In the genomic region with DNA sequence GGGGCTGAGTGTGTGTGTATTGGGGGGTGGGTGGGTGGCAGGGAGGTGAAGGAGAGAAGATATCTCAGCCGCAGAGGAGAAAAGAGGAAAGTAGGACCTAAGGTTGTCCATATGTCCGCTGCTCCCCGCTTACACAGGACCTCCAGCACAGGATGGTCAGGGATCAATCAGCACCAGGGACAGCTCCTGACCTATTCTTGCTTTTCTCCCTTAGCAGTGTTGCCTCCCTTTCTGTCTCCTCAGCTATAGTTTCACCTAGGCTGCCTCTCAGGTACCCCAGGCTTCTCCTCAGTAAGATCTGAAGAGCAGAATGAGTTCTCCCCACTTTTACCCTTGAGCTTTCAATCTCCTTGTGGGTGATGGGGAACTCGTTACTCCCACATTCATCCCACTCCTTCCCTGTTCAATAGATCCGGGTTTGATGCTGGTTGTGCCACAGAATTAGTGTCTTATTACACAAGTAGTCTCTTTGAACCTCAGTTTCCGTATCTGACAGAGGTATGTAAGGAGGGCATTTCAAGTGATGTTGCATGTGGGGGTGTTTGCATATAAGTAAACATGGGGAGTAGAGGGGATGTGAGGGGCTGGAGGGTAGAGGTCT, we compare ENCODE assay signal across 1 cellular context.
A peak's percentile ranks its signal among the peaks of the same experiment; 100 is the strongest.
TF ChIP-seq lines count a peak whose summit lies in the region.

No MANE protein-coding gene starts in this region.

TF ChIP-seq in K562, 482 proteins besides CTCF, POLR2A, EP300 and RAD21 (continued from another document and continues in another):
- TF ChIP-seq BCL6 (CRISPR knock-in tag; IDR thresholded peaks at IDR 0.05), result no peak
- no peak for TF ChIP-seq FOXJ2 (tag; IDR thresholded peaks at IDR 0.05)
- peak; percentile 66; the same call in 1 of the 2 replicates for TF ChIP-seq GABPB1 (CRISPR knock-in tag; IDR thresholded peaks at IDR 0.05)
- TF ChIP-seq ZNF124 (CRISPR knock-in tag; IDR thresholded peaks at IDR 0.05), result no peak
- TF ChIP-seq, protein P1, sequence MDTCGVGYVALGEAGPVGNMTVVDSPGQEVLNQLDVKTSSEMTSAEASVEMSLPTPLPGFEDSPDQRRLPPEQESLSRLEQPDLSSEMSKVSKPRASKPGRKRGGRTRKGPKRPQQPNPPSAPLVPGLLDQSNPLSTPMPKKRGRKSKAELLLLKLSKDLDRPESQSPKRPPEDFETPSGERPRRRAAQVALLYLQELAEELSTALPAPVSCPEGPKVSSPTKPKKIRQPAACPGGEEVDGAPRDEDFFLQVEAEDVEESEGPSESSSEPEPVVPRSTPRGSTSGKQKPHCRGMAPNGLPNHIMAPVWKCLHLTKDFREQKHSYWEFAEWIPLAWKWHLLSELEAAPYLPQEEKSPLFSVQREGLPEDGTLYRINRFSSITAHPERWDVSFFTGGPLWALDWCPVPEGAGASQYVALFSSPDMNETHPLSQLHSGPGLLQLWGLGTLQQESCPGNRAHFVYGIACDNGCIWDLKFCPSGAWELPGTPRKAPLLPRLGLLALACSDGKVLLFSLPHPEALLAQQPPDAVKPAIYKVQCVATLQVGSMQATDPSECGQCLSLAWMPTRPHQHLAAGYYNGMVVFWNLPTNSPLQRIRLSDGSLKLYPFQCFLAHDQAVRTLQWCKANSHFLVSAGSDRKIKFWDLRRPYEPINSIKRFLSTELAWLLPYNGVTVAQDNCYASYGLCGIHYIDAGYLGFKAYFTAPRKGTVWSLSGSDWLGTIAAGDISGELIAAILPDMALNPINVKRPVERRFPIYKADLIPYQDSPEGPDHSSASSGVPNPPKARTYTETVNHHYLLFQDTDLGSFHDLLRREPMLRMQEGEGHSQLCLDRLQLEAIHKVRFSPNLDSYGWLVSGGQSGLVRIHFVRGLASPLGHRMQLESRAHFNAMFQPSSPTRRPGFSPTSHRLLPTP (IDR thresholded peaks at IDR 0.05; ENCODE audit: borderline replicate concordance, extremely low read depth, insufficient read length), result no peak
- peak; percentile 56 for TF ChIP-seq ZNF263 (CRISPR knock-in tag; IDR thresholded peaks at IDR 0.05; ENCODE audit: borderline replicate concordance)
- TF ChIP-seq ZNF175 (CRISPR knock-in tag; IDR thresholded peaks at IDR 0.05; ENCODE audit: low read depth), result no peak
- no peak for TF ChIP-seq ZNF707 (CRISPR knock-in tag; conservative IDR thresholded peaks at IDR 0.05)
- no peak for TF ChIP-seq ZNF76 (CRISPR knock-in tag; IDR thresholded peaks at IDR 0.05; ENCODE audit: borderline replicate concordance)
- no peak for TF ChIP-seq NR3C1 (CRISPR knock-in tag; IDR thresholded peaks at IDR 0.05)
- TF ChIP-seq ESRRA (IDR thresholded peaks at IDR 0.05; ENCODE audit: borderline replicate concordance, low read depth), result no peak
- TF ChIP-seq, protein P2, sequence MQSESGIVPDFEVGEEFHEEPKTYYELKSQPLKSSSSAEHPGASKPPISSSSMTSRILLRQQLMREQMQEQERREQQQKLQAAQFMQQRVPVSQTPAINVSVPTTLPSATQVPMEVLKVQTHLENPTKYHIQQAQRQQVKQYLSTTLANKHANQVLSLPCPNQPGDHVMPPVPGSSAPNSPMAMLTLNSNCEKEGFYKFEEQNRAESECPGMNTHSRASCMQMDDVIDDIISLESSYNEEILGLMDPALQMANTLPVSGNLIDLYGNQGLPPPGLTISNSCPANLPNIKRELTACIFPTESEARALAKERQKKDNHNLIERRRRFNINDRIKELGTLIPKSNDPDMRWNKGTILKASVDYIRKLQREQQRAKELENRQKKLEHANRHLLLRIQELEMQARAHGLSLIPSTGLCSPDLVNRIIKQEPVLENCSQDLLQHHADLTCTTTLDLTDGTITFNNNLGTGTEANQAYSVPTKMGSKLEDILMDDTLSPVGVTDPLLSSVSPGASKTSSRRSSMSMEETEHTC (IDR thresholded peaks at IDR 0.05), result no peak
- TF ChIP-seq, protein P3, sequence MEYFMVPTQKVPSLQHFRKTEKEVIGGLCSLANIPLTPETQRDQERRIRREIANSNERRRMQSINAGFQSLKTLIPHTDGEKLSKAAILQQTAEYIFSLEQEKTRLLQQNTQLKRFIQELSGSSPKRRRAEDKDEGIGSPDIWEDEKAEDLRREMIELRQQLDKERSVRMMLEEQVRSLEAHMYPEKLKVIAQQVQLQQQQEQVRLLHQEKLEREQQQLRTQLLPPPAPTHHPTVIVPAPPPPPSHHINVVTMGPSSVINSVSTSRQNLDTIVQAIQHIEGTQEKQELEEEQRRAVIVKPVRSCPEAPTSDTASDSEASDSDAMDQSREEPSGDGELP (CRISPR knock-in tag; IDR thresholded peaks at IDR 0.05; ENCODE audit: borderline replicate concordance), result no peak
- TF ChIP-seq, protein P4, sequence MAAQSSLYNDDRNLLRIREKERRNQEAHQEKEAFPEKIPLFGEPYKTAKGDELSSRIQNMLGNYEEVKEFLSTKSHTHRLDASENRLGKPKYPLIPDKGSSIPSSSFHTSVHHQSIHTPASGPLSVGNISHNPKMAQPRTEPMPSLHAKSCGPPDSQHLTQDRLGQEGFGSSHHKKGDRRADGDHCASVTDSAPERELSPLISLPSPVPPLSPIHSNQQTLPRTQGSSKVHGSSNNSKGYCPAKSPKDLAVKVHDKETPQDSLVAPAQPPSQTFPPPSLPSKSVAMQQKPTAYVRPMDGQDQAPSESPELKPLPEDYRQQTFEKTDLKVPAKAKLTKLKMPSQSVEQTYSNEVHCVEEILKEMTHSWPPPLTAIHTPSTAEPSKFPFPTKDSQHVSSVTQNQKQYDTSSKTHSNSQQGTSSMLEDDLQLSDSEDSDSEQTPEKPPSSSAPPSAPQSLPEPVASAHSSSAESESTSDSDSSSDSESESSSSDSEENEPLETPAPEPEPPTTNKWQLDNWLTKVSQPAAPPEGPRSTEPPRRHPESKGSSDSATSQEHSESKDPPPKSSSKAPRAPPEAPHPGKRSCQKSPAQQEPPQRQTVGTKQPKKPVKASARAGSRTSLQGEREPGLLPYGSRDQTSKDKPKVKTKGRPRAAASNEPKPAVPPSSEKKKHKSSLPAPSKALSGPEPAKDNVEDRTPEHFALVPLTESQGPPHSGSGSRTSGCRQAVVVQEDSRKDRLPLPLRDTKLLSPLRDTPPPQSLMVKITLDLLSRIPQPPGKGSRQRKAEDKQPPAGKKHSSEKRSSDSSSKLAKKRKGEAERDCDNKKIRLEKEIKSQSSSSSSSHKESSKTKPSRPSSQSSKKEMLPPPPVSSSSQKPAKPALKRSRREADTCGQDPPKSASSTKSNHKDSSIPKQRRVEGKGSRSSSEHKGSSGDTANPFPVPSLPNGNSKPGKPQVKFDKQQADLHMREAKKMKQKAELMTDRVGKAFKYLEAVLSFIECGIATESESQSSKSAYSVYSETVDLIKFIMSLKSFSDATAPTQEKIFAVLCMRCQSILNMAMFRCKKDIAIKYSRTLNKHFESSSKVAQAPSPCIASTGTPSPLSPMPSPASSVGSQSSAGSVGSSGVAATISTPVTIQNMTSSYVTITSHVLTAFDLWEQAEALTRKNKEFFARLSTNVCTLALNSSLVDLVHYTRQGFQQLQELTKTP (IDR thresholded peaks at IDR 0.05; ENCODE audit: low read depth in 1 of 2, partially characterized antibody in 2 of 2), result peak in 1 of 2 experiments; percentile 95
- TF ChIP-seq NFIC (IDR thresholded peaks at IDR 0.05), result no peak
- TF ChIP-seq, protein P5, sequence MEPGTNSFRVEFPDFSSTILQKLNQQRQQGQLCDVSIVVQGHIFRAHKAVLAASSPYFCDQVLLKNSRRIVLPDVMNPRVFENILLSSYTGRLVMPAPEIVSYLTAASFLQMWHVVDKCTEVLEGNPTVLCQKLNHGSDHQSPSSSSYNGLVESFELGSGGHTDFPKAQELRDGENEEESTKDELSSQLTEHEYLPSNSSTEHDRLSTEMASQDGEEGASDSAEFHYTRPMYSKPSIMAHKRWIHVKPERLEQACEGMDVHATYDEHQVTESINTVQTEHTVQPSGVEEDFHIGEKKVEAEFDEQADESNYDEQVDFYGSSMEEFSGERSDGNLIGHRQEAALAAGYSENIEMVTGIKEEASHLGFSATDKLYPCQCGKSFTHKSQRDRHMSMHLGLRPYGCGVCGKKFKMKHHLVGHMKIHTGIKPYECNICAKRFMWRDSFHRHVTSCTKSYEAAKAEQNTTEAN (CRISPR knock-in tag; IDR thresholded peaks at IDR 0.05), result no peak
- TF ChIP-seq DMBX1 (CRISPR knock-in tag; IDR thresholded peaks at IDR 0.05; ENCODE audit: borderline replicate concordance), result peak; percentile 63; the same call in 1 of the 2 replicates
- no peak for TF ChIP-seq CBFA2T2 (conservative IDR thresholded peaks at IDR 0.05)
- TF ChIP-seq, protein P6, sequence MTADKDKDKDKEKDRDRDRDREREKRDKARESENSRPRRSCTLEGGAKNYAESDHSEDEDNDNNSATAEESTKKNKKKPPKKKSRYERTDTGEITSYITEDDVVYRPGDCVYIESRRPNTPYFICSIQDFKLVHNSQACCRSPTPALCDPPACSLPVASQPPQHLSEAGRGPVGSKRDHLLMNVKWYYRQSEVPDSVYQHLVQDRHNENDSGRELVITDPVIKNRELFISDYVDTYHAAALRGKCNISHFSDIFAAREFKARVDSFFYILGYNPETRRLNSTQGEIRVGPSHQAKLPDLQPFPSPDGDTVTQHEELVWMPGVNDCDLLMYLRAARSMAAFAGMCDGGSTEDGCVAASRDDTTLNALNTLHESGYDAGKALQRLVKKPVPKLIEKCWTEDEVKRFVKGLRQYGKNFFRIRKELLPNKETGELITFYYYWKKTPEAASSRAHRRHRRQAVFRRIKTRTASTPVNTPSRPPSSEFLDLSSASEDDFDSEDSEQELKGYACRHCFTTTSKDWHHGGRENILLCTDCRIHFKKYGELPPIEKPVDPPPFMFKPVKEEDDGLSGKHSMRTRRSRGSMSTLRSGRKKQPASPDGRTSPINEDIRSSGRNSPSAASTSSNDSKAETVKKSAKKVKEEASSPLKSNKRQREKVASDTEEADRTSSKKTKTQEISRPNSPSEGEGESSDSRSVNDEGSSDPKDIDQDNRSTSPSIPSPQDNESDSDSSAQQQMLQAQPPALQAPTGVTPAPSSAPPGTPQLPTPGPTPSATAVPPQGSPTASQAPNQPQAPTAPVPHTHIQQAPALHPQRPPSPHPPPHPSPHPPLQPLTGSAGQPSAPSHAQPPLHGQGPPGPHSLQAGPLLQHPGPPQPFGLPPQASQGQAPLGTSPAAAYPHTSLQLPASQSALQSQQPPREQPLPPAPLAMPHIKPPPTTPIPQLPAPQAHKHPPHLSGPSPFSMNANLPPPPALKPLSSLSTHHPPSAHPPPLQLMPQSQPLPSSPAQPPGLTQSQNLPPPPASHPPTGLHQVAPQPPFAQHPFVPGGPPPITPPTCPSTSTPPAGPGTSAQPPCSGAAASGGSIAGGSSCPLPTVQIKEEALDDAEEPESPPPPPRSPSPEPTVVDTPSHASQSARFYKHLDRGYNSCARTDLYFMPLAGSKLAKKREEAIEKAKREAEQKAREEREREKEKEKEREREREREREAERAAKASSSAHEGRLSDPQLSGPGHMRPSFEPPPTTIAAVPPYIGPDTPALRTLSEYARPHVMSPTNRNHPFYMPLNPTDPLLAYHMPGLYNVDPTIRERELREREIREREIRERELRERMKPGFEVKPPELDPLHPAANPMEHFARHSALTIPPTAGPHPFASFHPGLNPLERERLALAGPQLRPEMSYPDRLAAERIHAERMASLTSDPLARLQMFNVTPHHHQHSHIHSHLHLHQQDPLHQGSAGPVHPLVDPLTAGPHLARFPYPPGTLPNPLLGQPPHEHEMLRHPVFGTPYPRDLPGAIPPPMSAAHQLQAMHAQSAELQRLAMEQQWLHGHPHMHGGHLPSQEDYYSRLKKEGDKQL (CRISPR knock-in tag; IDR thresholded peaks at IDR 0.05; ENCODE audit: borderline replicate concordance), result no peak
- TF ChIP-seq, protein P7, sequence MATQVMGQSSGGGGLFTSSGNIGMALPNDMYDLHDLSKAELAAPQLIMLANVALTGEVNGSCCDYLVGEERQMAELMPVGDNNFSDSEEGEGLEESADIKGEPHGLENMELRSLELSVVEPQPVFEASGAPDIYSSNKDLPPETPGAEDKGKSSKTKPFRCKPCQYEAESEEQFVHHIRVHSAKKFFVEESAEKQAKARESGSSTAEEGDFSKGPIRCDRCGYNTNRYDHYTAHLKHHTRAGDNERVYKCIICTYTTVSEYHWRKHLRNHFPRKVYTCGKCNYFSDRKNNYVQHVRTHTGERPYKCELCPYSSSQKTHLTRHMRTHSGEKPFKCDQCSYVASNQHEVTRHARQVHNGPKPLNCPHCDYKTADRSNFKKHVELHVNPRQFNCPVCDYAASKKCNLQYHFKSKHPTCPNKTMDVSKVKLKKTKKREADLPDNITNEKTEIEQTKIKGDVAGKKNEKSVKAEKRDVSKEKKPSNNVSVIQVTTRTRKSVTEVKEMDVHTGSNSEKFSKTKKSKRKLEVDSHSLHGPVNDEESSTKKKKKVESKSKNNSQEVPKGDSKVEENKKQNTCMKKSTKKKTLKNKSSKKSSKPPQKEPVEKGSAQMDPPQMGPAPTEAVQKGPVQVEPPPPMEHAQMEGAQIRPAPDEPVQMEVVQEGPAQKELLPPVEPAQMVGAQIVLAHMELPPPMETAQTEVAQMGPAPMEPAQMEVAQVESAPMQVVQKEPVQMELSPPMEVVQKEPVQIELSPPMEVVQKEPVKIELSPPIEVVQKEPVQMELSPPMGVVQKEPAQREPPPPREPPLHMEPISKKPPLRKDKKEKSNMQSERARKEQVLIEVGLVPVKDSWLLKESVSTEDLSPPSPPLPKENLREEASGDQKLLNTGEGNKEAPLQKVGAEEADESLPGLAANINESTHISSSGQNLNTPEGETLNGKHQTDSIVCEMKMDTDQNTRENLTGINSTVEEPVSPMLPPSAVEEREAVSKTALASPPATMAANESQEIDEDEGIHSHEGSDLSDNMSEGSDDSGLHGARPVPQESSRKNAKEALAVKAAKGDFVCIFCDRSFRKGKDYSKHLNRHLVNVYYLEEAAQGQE (CRISPR knock-in tag; IDR thresholded peaks at IDR 0.05; ENCODE audit: low read depth), result peak; percentile 96
- no peak for TF ChIP-seq RBM34 (IDR thresholded peaks at IDR 0.05; ENCODE audit: borderline replicate concordance, insufficient read depth, low read length)
- no peak for TF ChIP-seq ZNF146 (CRISPR knock-in tag; IDR thresholded peaks at IDR 0.05; ENCODE audit: unreplicated experiment)
- TF ChIP-seq, protein P8, sequence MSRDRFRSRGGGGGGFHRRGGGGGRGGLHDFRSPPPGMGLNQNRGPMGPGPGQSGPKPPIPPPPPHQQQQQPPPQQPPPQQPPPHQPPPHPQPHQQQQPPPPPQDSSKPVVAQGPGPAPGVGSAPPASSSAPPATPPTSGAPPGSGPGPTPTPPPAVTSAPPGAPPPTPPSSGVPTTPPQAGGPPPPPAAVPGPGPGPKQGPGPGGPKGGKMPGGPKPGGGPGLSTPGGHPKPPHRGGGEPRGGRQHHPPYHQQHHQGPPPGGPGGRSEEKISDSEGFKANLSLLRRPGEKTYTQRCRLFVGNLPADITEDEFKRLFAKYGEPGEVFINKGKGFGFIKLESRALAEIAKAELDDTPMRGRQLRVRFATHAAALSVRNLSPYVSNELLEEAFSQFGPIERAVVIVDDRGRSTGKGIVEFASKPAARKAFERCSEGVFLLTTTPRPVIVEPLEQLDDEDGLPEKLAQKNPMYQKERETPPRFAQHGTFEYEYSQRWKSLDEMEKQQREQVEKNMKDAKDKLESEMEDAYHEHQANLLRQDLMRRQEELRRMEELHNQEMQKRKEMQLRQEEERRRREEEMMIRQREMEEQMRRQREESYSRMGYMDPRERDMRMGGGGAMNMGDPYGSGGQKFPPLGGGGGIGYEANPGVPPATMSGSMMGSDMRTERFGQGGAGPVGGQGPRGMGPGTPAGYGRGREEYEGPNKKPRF (IDR thresholded peaks at IDR 0.05; ENCODE audit: low read depth, low read length), result no peak
- no peak for TF ChIP-seq SMAD2 (IDR thresholded peaks at IDR 0.05; ENCODE audit: low read depth, low read length)
- 0 out of 2 replicates have a peak, but pooled peaks have one; percentile 54 for TF ChIP-seq CBX5 (IDR thresholded peaks at IDR 0.05; ENCODE audit: borderline replicate concordance, low read depth)
- TF ChIP-seq EZH2 (IDR thresholded peaks at IDR 0.05; ENCODE audit: borderline replicate concordance, low read depth, low read length), result no peak
- TF ChIP-seq CREBBP (IDR thresholded peaks at IDR 0.05; ENCODE audit: low read depth, low read length), result no peak
